In the genomic region with DNA sequence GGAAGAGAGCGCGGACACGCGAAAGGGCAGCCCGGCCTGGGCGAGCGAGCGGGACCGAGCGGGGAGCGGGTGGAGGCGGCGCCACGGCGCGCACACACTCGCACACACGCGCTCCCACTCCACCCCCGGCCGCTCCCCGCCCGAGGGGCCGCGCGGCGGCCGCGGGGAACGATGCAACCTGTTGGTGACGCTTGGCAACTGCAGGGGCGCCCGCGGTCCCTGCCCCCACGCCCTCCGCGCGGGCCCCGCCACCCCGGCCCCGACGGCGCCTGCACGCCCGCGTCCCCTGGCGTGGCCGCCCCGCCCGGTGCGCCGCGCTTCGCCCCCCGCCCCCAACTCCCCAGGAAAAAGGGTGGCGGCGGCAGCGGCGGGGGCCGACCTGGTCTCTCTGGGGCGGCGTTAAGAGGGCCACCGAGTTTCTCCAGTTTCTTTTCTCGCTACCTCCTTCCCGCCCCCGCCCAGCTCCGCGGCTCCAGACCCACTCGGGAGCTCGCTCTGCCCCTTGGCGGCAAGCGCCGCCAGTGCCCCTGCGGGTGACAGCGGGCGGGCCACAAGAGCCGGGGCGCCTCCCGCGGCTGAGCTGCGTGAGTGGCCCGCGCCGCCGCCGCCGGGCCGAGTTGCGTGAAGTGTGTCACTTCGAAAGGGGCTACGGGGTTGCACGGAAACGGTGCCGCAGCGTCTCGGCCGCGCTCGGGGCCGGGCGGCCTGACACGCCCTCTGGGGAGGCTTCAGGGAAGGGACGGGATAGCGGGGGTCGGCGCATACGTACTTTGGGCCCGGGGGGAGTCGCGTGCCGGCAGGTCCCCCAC, we compare ENCODE assay signal across 8 cellular contexts. TPM values are rescaled to one million over a fixed set of nuclear protein-coding genes. Genes with fewer than 3 reads are reported as not detected.
A peak's percentile ranks its signal among the peaks of the same experiment; 100 is the strongest.
DNase-seq lines count a peak whose midpoint lies in the region; ATAC-seq and TF ChIP-seq lines count a peak whose summit lies in the region.

NR3C1 (minus strand) TSS at position 80 of the 809 bp plus-strand sequence. CDS start 2,847 bp downstream, outside the sequence.

- DNase-seq in 8988T (peak; percentile 62), NCI-H2171 treated with DMSO at 0.1 percent for 48 hours (lab: John Stamatoyannopoulos, UW) (peak; percentile 60), cerebellum (ENCODE audit: low spot score) (peak; percentile 83), kidney glomerular epithelial cell (lab: John Stamatoyannopoulos, UW) (peak; percentile 76)
- peak; percentile 83 for DNase-seq in activated CD4-positive, CD25-positive, alpha-beta regulatory T cell treated with anti-CD3 and anti-CD28 coated beads, Interleukin-2, amount 50 U/mL, for 72 hours
- DNase-seq in stimulated activated CD4-positive, alpha-beta T cell treated with anti-CD3 and anti-CD28 coated beads, Interleukin-1b, Interleukin-23, amount 100 ng/mL, for 1 hour (ENCODE audit: low read depth in 2 of 2): peak; percentile 69 to 73

- peak; percentile 37 for TF ChIP-seq POLR2A in GM15510 (IDR thresholded peaks at IDR 0.05; ENCODE audit: borderline replicate concordance, extremely low read depth, insufficient read length)

- ATAC-seq in HG02938 (IDR thresholded peaks at IDR 0.05; ENCODE audit: unreplicated experiment): peak; percentile 48

RNA-seq across cellular contexts. Expression of gene NR3C1, which starts in this region (rescaled TPM):
- 35.9 TPM for total RNA-seq in cerebellum

Comparison
In these comparisons a context has a peak if more than half of its experiments do, and no peak if none do; other contexts are left out.
1. Peak in every context shown above with its lines: DNase-seq and ATAC-seq.